In genomic region chr14:96267336-96267735, GRCh38 we compare ENCODE assay signal across 14 cellular contexts. TPM values are rescaled to one million over a fixed set of nuclear protein-coding genes. Genes with fewer than 3 reads are reported as not detected.
DNase-seq lines count a peak whose midpoint lies in the region; ATAC-seq and TF ChIP-seq lines count a peak whose summit lies in the region.
"Had no signal": no experiment of that assay in that cellular context is flagged by ENCODE, and none has a peak within 500 bp of the region (broad histone marks: within the 10 kb centered on the region; RNA-seq: fewer than 3 reads in every experiment).

No MANE protein-coding gene starts in this region.

- H3K4me1 ChIP-seq in HEK293 (ENCODE audit: control insufficient read depth, insufficient read depth, low read length) (no peaks in the 10 kb centered on the region), RWPE2 (ENCODE audit: insufficient read depth, poor library complexity, severe bottlenecking) (peaks cover 32% of the 10 kb centered on the region)

- DNase-seq in A172 (ENCODE audit: low spot score) (peak; percentile 41), RWPE2 (ENCODE audit: low spot score) (peak; percentile 94), fibroblast of the aortic adventitia (ENCODE audit: low read depth) (peak; percentile 92), SK-N-DZ (ENCODE audit: low spot score) (no peak), RKO (ENCODE audit: low spot score) (no peak)
- no peak for DNase-seq in stimulated activated naive CD4-positive, alpha-beta T cell (lab: John Stamatoyannopoulos, UW)
- DNase-seq: C1 segment of cervical spinal cord; Right ventricle myocardium superior; stimulated activated CD4-positive, alpha-beta T cell treated with anti-CD3 and anti-CD28 coated beads, Interleukin-1b, Interleukin-23, amount 100 ng/mL, for 48 hours had no signal

- H3K36me3 ChIP-seq in HEK293 (ENCODE audit: control insufficient read depth in 2 of 2, insufficient read depth in 1 of 2, low read length in 2 of 2) (no peaks in the 10 kb centered on the region), RWPE2 (ENCODE audit: low read depth) (no peaks in the 10 kb centered on the region)
- H3K36me3 ChIP-seq: tibial nerve had no signal

- no peaks in the 10 kb centered on the region for H3K9me3 ChIP-seq in HEK293 (ENCODE audit: control insufficient read depth, insufficient read depth, low read depth, low read length)
- H3K9me3 ChIP-seq in RWPE2 (ENCODE audit: severe bottlenecking): no peaks in the 10 kb centered on the region

- no peak overlapping the region for H3K27ac ChIP-seq in HEK293 (ENCODE audit: extremely low read depth, low read depth, low read length)
- H3K27ac ChIP-seq in RWPE2 (ENCODE audit: poor library complexity, severe bottlenecking): peak overlapping the region; percentile 74
- H3K27ac ChIP-seq: tibial nerve had no signal

- POLR2A ChIA-PET in HEK293 (lab: Yijun Ruan, JAX): no interaction called here

- H3K27me3 ChIP-seq in RWPE2 (ENCODE audit: insufficient read depth, poor library complexity, severe bottlenecking): no peaks in the 10 kb centered on the region
- H3K27me3 ChIP-seq: tibial nerve had no signal

- TF ChIP-seq CTCF in HEK293 (tag by site-specific recombination; IDR thresholded peaks at IDR 0.05): no peak
- no peak for TF ChIP-seq CTCF in RWPE2 (IDR thresholded peaks at IDR 0.05; ENCODE audit: poor library complexity, severe bottlenecking)
- TF ChIP-seq CTCF in fibroblast of the aortic adventitia (IDR thresholded peaks at IDR 0.05; ENCODE audit: insufficient read depth, low read length): no peak

- CTCF ChIA-PET in HEK293 (lab: Yijun Ruan, JAX): no interaction called here

- peak; percentile 56 for ATAC-seq in RWPE2 (ENCODE audit: low read depth)
- no peak for ATAC-seq in GM19397 (IDR thresholded peaks at IDR 0.05; ENCODE audit: unreplicated experiment)

- H3K4me3 ChIP-seq in HEK293 (ENCODE audit: low read depth, low read length) (no peak overlapping the region), RWPE2 (ENCODE audit: severe bottlenecking) (no peak overlapping the region), fibroblast of the aortic adventitia (ENCODE audit: low read depth, low read length) (no peak overlapping the region)
- H3K4me3 ChIP-seq: tibial nerve had no signal

TF ChIP-seq in HEK293, 187 proteins besides CTCF, POLR2A, EP300 and RAD21:
- TF ChIP-seq SP7 (tag by site-specific recombination; IDR thresholded peaks at IDR 0.05): no peak
- TF ChIP-seq ZBTB20 (tag by site-specific recombination; IDR thresholded peaks at IDR 0.05): peak; percentile 22; the same call in 1 of the 2 replicates
- TF ChIP-seq ZBTB8A (tag by site-specific recombination; IDR thresholded peaks at IDR 0.05): 0 out of 2 replicates have a peak, but pooled peaks have one; percentile 12
- TF ChIP-seq PRDM10 (tag by site-specific recombination; IDR thresholded peaks at IDR 0.05): peak; percentile 62
- TF ChIP-seq ZNF114 (tag by site-specific recombination; IDR thresholded peaks at IDR 0.05): no peak
- peak; percentile 26; the same call in 1 of the 2 replicates for TF ChIP-seq ZNF600 (tag by site-specific recombination; IDR thresholded peaks at IDR 0.05)
- peak; percentile 91 for TF ChIP-seq BCL6B (tag by site-specific recombination; IDR thresholded peaks at IDR 0.05)
- TF ChIP-seq ZNF560 (tag by site-specific recombination; IDR thresholded peaks at IDR 0.05; ENCODE audit: borderline replicate concordance): no peak
- peak; percentile 46; the same call in 1 of the 2 replicates for TF ChIP-seq ZNF629 (tag by site-specific recombination; IDR thresholded peaks at IDR 0.05)
- no peak for TF ChIP-seq ZNF214 (tag by site-specific recombination; IDR thresholded peaks at IDR 0.05; ENCODE audit: borderline replicate concordance)
- no peak for TF ChIP-seq ZNF302 (tag by site-specific recombination; IDR thresholded peaks at IDR 0.05; ENCODE audit: low read depth)
- no peak for TF ChIP-seq SALL2 (tag by site-specific recombination; IDR thresholded peaks at IDR 0.05; ENCODE audit: borderline replicate concordance)

RNA-seq across cellular contexts. Expression of gene BDKRB1, which starts 11.3 kb away (rescaled TPM):
- 3.6 and 6.1 TPM in 2 replicates for total RNA-seq in A172 (2014; rRNA removed; shearing (Covaris generic))
- 6.9 TPM in 1 of 2 replicates, not detected in the other for total RNA-seq in fibroblast of the aortic adventitia (ENCODE audit: low replicate concordance)
- polyA plus RNA-seq in SK-N-DZ (2014; cell fraction: cytosol; rRNA removed): not detected in 2 replicates
- polyA plus RNA-seq in SK-N-DZ (2014; cell fraction: nucleus; rRNA removed): not detected in 2 replicates
- total RNA-seq: lung microvascular endothelial cell, Right ventricle myocardium superior had no signal
- polyA plus RNA-seq: IgD-negative memory B cell had no signal

Comparison
In these comparisons a context has a peak if more than half of its experiments do, and no peak if none do; other contexts are left out.
1. DNase-seq: peak in A172 (single experiment), RWPE2 (single experiment) and fibroblast of the aortic adventitia (single experiment); none in SK-N-DZ (single experiment), RKO (single experiment) and stimulated activated naive CD4-positive, alpha-beta T cell (0 of 6).